In the genomic region with DNA sequence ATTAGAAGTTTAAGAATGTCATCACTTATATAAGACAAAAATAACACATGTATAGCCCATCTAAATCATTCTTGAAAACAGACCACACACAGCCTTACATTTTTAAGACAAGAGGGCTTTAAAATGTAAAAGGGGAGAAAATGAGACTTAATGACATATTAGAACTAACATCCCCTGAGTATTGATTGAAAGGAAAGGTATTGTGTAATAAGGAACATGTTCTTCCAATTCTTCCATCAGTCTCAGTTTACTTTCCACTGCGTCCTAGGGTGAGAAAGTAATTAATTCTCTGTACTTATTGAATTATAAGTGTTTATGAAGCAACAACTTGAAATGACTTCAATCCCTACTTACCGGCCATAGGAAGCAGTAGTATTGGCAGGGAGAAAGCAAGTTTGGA, we compare ENCODE assay signal across 7 cellular contexts.
"Had no signal": no experiment of that assay in that cellular context is flagged by ENCODE, and none has a peak within 500 bp of the region (broad histone marks: within the 10 kb centered on the region; RNA-seq: fewer than 3 reads in every experiment).

No MANE protein-coding gene starts in this region.

- H3K4me3 ChIP-seq: GM23338 had no signal

- DNase-seq: H9, HCEC 1CT, KBM-7 had no signal

- H2AFZ ChIP-seq: GM23338 had no signal

- FAIRE-seq: H1, H54, HTR-8/SVneo had no signal

- H3K4me2 ChIP-seq: GM23338 had no signal

- ATAC-seq: GM23338 had no signal
